In genomic region chr9:306907-307306, GRCh38 we compare ENCODE assay signal across 9 cellular contexts.
A peak's percentile ranks its signal among the peaks of the same experiment; 100 is the strongest.
DNase-seq lines count a peak whose midpoint lies in the region; TF ChIP-seq lines count a peak whose summit lies in the region.
"Had no signal": no experiment of that assay in that cellular context is flagged by ENCODE, and none has a peak within 500 bp of the region (broad histone marks: within the 10 kb centered on the region; RNA-seq: fewer than 3 reads in every experiment).

No MANE protein-coding gene starts in this region.

- no peak overlapping the region for H3K4me3 ChIP-seq in WERI-Rb-1 (ENCODE audit: low read depth, low read length)

- H3K36me3 Mint-ChIP-seq in endothelial cell (ENCODE audit: low read depth, unreplicated experiment) (peaks cover 4% of the 10 kb centered on the region), type B pancreatic cell (no peaks in the 10 kb centered on the region)

- DNase-seq in HT-29 (ENCODE audit: low spot score) (peak; percentile 16), WERI-Rb-1 (peak; percentile 31), endothelial cell (ENCODE audit: low spot score) (peak; percentile 28), globus pallidus (ENCODE audit: low spot score) (no peak), type B pancreatic cell (ENCODE audit: extremely low spot score, unreplicated experiment) (no peak), AG20443 (ENCODE audit: low spot score) (no peak), caudate nucleus (lab: John Stamatoyannopoulos, UW) (no peak)
- DNase-seq in stimulated activated CD8-positive, alpha-beta memory T cell treated with anti-CD3 and anti-CD28 coated beads, Interleukin-4, amount 100 ng/mL, for 48 hours, result peak; percentile 54

- no peak overlapping the region for H3K27ac ChIP-seq in WERI-Rb-1
- no peak overlapping the region for H3K27ac ChIP-seq in caudate nucleus (ENCODE audit: low read depth, low read length)

- no peaks in the 10 kb centered on the region for H3K36me3 ChIP-seq in WERI-Rb-1

- no peaks in the 10 kb centered on the region for H3K9me3 Mint-ChIP-seq in endothelial cell (ENCODE audit: unreplicated experiment)
- no peaks in the 10 kb centered on the region for H3K9me3 Mint-ChIP-seq in type B pancreatic cell
- H3K9me3 Mint-ChIP-seq: activated naive CD4-positive, alpha-beta T cell treated with anti-CD3 and anti-CD28 coated beads, Interleukin-2, amount 50 U/mL, for 24 hours had no signal

- H3K4me3 Mint-ChIP-seq in endothelial cell (ENCODE audit: unreplicated experiment) (no peak overlapping the region), type B pancreatic cell (no peak overlapping the region)
- H3K4me3 Mint-ChIP-seq: activated naive CD4-positive, alpha-beta T cell treated with anti-CD3 and anti-CD28 coated beads, Interleukin-2, amount 50 U/mL, for 24 hours had no signal

- TF ChIP-seq CTCF in WERI-Rb-1 (IDR thresholded peaks at IDR 0.05; ENCODE audit: low read depth, low read length) (peak; percentile 60), endothelial cell (IDR thresholded peaks at IDR 0.05; ENCODE audit: unreplicated experiment) (no peak), type B pancreatic cell (conservative IDR thresholded peaks at IDR 0.05) (no peak)

- H3K4me1 Mint-ChIP-seq in endothelial cell (ENCODE audit: unreplicated experiment) (peaks cover 7% of the 10 kb centered on the region), type B pancreatic cell (ENCODE audit: unreplicated experiment) (peaks cover 8% of the 10 kb centered on the region)

- H3K9me3 ChIP-seq in WERI-Rb-1 (ENCODE audit: severe bottlenecking), result no peaks in the 10 kb centered on the region

- H3K27me3 Mint-ChIP-seq in endothelial cell (ENCODE audit: unreplicated experiment), result no peaks in the 10 kb centered on the region
- no peaks in the 10 kb centered on the region for H3K27me3 Mint-ChIP-seq in type B pancreatic cell
- H3K27me3 Mint-ChIP-seq: activated naive CD4-positive, alpha-beta T cell treated with anti-CD3 and anti-CD28 coated beads, Interleukin-2, amount 50 U/mL, for 24 hours had no signal

- H3K27me3 ChIP-seq in WERI-Rb-1 (ENCODE audit: insufficient read depth, low read depth, severe bottlenecking), result no peaks in the 10 kb centered on the region

- H3K27ac Mint-ChIP-seq in endothelial cell (ENCODE audit: unreplicated experiment), result no peak overlapping the region
- no peak overlapping the region for H3K27ac Mint-ChIP-seq in type B pancreatic cell

Comparison
In these comparisons a context has a peak if more than half of its experiments do, and no peak if none do; other contexts are left out.
1. DNase-seq: peak in HT-29 (single experiment), WERI-Rb-1 (single experiment), endothelial cell (single experiment) and stimulated activated CD8-positive, alpha-beta memory T cell treated with anti-CD3 and anti-CD28 coated beads, Interleukin-4, amount 100 ng/mL, for 48 hours (single experiment); none in globus pallidus (single experiment), type B pancreatic cell (single experiment), AG20443 (single experiment) and caudate nucleus (0 of 61).